In the genomic region with DNA sequence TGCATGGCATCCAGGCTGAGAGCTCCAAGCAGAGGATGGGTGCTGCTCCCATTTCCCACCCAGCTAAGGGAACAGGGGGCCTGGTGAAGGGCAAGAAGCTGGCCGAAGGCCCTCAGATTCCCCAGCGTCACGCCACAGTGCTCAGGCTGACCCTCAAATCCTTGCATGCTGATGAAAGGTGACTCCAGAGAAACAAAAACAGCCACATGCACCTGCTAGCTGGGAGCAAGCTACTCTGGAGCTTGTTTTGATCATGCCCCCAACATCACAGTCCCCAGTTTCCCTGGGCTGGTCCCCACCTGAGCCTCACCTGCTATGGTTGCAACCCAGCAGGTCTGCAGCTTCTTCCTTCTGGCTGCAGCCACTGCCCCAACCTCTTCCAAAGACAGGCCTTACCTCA, we compare ENCODE assay signal across 34 cellular contexts.
"Had no signal": no experiment of that assay in that cellular context is flagged by ENCODE, and none has a peak within 500 bp of the region (broad histone marks: within the 10 kb centered on the region; RNA-seq: fewer than 3 reads in every experiment).

No MANE protein-coding gene starts in this region.

- H3K9me3 Mint-ChIP-seq: activated CD4-positive, alpha-beta memory T cell treated with anti-CD3 and anti-CD28 coated beads for 36 hours; activated CD4-positive, alpha-beta T cell treated with anti-CD3 and anti-CD28 coated beads, Interleukin-2, amount 10 ng/mL, durations not matched to agents 24 days and 14 days; activated naive CD4-positive, alpha-beta T cell treated with anti-CD3 and anti-CD28 coated beads, Interleukin-2, amount 50 U/mL, for 24 hours; activated naive CD8-positive, alpha-beta T cell treated with anti-CD3 and anti-CD28 coated beads for 36 hours; activated naive CD8-positive, alpha-beta T cell treated with anti-CD3 and anti-CD28 coated beads, Interleukin-2, amount 50 U/mL, for 24 hours; activated T-cell treated with anti-CD3 and anti-CD28 coated beads, Interleukin-2, amount 50 U/mL, for 72 hours; brain; central memory CD8-positive, alpha-beta T cell; T-cell; T-helper 1 cell treated with Interleukin-12 subunit alpha and Interleukin-12 subunit beta and Interleukin-4 antibody, amounts not matched to agents 30 μg/mL and 1 μg/mL, for 36 hours; T-helper 2 cell treated with Interferon-gamma antibody and Interleukin-4, amounts not matched to agents 5 μg/mL and 100 μg/mL, for 36 hours had no signal

- H3K27ac Mint-ChIP-seq: activated CD4-positive, alpha-beta memory T cell treated with anti-CD3 and anti-CD28 coated beads for 36 hours; activated CD4-positive, alpha-beta T cell treated with anti-CD3 and anti-CD28 coated beads for 36 hours; activated CD4-positive, alpha-beta T cell treated with anti-CD3 and anti-CD28 coated beads, Interleukin-2, amount 10 ng/mL, durations not matched to agents 24 days and 14 days; activated CD8-positive, alpha-beta memory T cell treated with anti-CD3 and anti-CD28 coated beads, Interleukin-2, amount 10 ng/mL, durations not matched to agents 7 days and 5 days; activated CD8-positive, alpha-beta T cell treated with anti-CD3 and anti-CD28 coated beads, Interleukin-2, amount 10 ng/mL, durations not matched to agents 7 days and 5 days; activated naive CD4-positive, alpha-beta T cell treated with anti-CD3 and anti-CD28 coated beads, Interleukin-2, amount 50 U/mL, for 24 hours; activated naive CD8-positive, alpha-beta T cell treated with anti-CD3 and anti-CD28 coated beads for 36 hours; activated naive CD8-positive, alpha-beta T cell treated with anti-CD3 and anti-CD28 coated beads, Interleukin-2, amount 50 U/mL, for 24 hours; activated T-cell treated with anti-CD3 and anti-CD28 coated beads, Interleukin-2, amount 50 U/mL, for 72 hours; brain; T-cell; T-helper 1 cell treated with Interleukin-12 subunit alpha and Interleukin-12 subunit beta and Interleukin-4 antibody, amounts not matched to agents 30 μg/mL and 1 μg/mL, for 36 hours; T-helper 2 cell treated with Interferon-gamma antibody and Interleukin-4, amounts not matched to agents 5 μg/mL and 100 μg/mL, for 36 hours had no signal

- H3K9me3 ChIP-seq: adrenal gland, breast epithelium, esophagus squamous epithelium, gastroesophageal sphincter had no signal

- ATAC-seq: activated CD8-positive, alpha-beta memory T cell treated with anti-CD3 and anti-CD28 coated beads, Interleukin-2, amount 10 ng/mL, durations not matched to agents 7 days and 5 days; activated CD8-positive, alpha-beta T cell treated with anti-CD3 and anti-CD28 coated beads, Interleukin-2, amount 10 ng/mL, durations not matched to agents 7 days and 5 days; activated naive CD8-positive, alpha-beta T cell treated with anti-CD3 and anti-CD28 coated beads, Interleukin-2, amount 50 U/mL, for 24 hours; gastroesophageal sphincter; T-cell had no signal

- H3K27me3 ChIP-seq: adrenal gland, breast epithelium, esophagus squamous epithelium, gastroesophageal sphincter had no signal

- H3K4me1 ChIP-seq: breast epithelium had no signal

- H3K4me3 ChIP-seq: adrenal gland, breast epithelium, esophagus squamous epithelium, gastroesophageal sphincter had no signal

- H3K27me3 Mint-ChIP-seq: activated CD4-positive, alpha-beta memory T cell treated with anti-CD3 and anti-CD28 coated beads for 36 hours; activated CD4-positive, alpha-beta T cell treated with anti-CD3 and anti-CD28 coated beads for 36 hours; activated CD4-positive, alpha-beta T cell treated with anti-CD3 and anti-CD28 coated beads, Interleukin-2, amount 10 ng/mL, durations not matched to agents 24 days and 14 days; activated CD8-positive, alpha-beta memory T cell treated with anti-CD3 and anti-CD28 coated beads, Interleukin-2, amount 10 ng/mL, durations not matched to agents 7 days and 5 days; activated naive CD4-positive, alpha-beta T cell treated with anti-CD3 and anti-CD28 coated beads, Interleukin-2, amount 50 U/mL, for 24 hours; activated naive CD8-positive, alpha-beta T cell treated with anti-CD3 and anti-CD28 coated beads for 36 hours; activated naive CD8-positive, alpha-beta T cell treated with anti-CD3 and anti-CD28 coated beads, Interleukin-2, amount 50 U/mL, for 24 hours; brain; central memory CD8-positive, alpha-beta T cell; T-cell had no signal

- H3K27ac ChIP-seq: adrenal gland, breast epithelium, epithelial cell of prostate, esophagus squamous epithelium, gastroesophageal sphincter, WERI-Rb-1 had no signal

- DNase-seq: activated CD4-positive, alpha-beta memory T cell treated with anti-CD3 and anti-CD28 coated beads for 36 hours; activated CD4-positive, alpha-beta T cell treated with anti-CD3 and anti-CD28 coated beads for 36 hours; activated CD4-positive, alpha-beta T cell treated with anti-CD3 and anti-CD28 coated beads, Interleukin-2, amount 10 ng/mL, durations not matched to agents 24 days and 14 days; activated CD4-positive, CD25-positive, alpha-beta regulatory T cell; activated CD4-positive, CD25-positive, alpha-beta regulatory T cell treated with anti-CD3 and anti-CD28 coated beads, Interleukin-2, amount 50 U/mL, for 72 hours; activated CD8-positive, alpha-beta memory T cell treated with anti-CD3 and anti-CD28 coated beads, Interleukin-2, amount 10 ng/mL, durations not matched to agents 7 days and 5 days; activated CD8-positive, alpha-beta memory T cell treated with anti-CD3 and anti-CD28 coated beads, Interleukin-2, amount 50 U/mL, for 4 hours; activated CD8-positive, alpha-beta T cell treated with anti-CD3 and anti-CD28 coated beads, Interleukin-2, amount 10 ng/mL, durations not matched to agents 7 days and 5 days; activated effector memory CD4-positive, alpha-beta T cell treated with Interleukin-2 at 50 U/mL for 16 hours; activated gamma-delta T cell treated with Interleukin-2 at 50 U/mL for 16 hours; activated naive CD4-positive, alpha-beta T cell treated with Interleukin-2 at 50 U/mL for 16 hours; activated naive CD8-positive, alpha-beta T cell treated with anti-CD3 and anti-CD28 coated beads for 36 hours; activated naive CD8-positive, alpha-beta T cell treated with anti-CD3 and anti-CD28 coated beads, Interleukin-2, amount 50 U/mL, for 24 hours; activated T-cell treated with anti-CD3 and anti-CD28 coated beads, Interleukin-2, amount 50 U/mL, for 1 hour; activated T-cell treated with anti-CD3 and anti-CD28 coated beads, Interleukin-2, amount 50 U/mL, for 72 hours; adrenal gland; amygdala; cortex of kidney; dermis blood vessel endothelial cell; effector CD4-positive, alpha-beta T cell; esophagus squamous epithelium; foreskin melanocyte; SW 1271; T-cell; T1000; WERI-Rb-1 had no signal

- H3K4me1 Mint-ChIP-seq: activated naive CD4-positive, alpha-beta T cell treated with anti-CD3 and anti-CD28 coated beads, Interleukin-2, amount 50 U/mL, for 24 hours had no signal

- H3K36me3 Mint-ChIP-seq: activated CD4-positive, alpha-beta memory T cell treated with anti-CD3 and anti-CD28 coated beads for 36 hours; activated CD8-positive, alpha-beta memory T cell treated with anti-CD3 and anti-CD28 coated beads, Interleukin-2, amount 10 ng/mL, durations not matched to agents 7 days and 5 days; activated naive CD4-positive, alpha-beta T cell treated with anti-CD3 and anti-CD28 coated beads, Interleukin-2, amount 50 U/mL, for 24 hours; activated naive CD8-positive, alpha-beta T cell treated with anti-CD3 and anti-CD28 coated beads for 36 hours; T-cell had no signal

- H3K4me3 Mint-ChIP-seq: activated CD4-positive, alpha-beta memory T cell treated with anti-CD3 and anti-CD28 coated beads for 36 hours; activated CD4-positive, alpha-beta T cell treated with anti-CD3 and anti-CD28 coated beads for 36 hours; activated CD4-positive, alpha-beta T cell treated with anti-CD3 and anti-CD28 coated beads, Interleukin-2, amount 10 ng/mL, durations not matched to agents 24 days and 14 days; activated CD8-positive, alpha-beta memory T cell treated with anti-CD3 and anti-CD28 coated beads, Interleukin-2, amount 10 ng/mL, durations not matched to agents 7 days and 5 days; activated CD8-positive, alpha-beta T cell treated with anti-CD3 and anti-CD28 coated beads, Interleukin-2, amount 10 ng/mL, durations not matched to agents 7 days and 5 days; activated naive CD4-positive, alpha-beta T cell treated with anti-CD3 and anti-CD28 coated beads, Interleukin-2, amount 50 U/mL, for 24 hours; activated naive CD8-positive, alpha-beta T cell treated with anti-CD3 and anti-CD28 coated beads for 36 hours; activated naive CD8-positive, alpha-beta T cell treated with anti-CD3 and anti-CD28 coated beads, Interleukin-2, amount 50 U/mL, for 24 hours; activated T-cell treated with anti-CD3 and anti-CD28 coated beads, Interleukin-2, amount 50 U/mL, for 72 hours; brain; central memory CD8-positive, alpha-beta T cell; T-cell; T-helper 1 cell treated with Interleukin-12 subunit alpha and Interleukin-12 subunit beta and Interleukin-4 antibody, amounts not matched to agents 30 μg/mL and 1 μg/mL, for 36 hours; T-helper 2 cell treated with Interferon-gamma antibody and Interleukin-4, amounts not matched to agents 5 μg/mL and 100 μg/mL, for 36 hours had no signal

- H3K36me3 ChIP-seq: adrenal gland, breast epithelium, esophagus squamous epithelium, gastroesophageal sphincter, WERI-Rb-1 had no signal
